Comparison of ENCODE assay signal across 9 cellular contexts in the genomic region with DNA sequence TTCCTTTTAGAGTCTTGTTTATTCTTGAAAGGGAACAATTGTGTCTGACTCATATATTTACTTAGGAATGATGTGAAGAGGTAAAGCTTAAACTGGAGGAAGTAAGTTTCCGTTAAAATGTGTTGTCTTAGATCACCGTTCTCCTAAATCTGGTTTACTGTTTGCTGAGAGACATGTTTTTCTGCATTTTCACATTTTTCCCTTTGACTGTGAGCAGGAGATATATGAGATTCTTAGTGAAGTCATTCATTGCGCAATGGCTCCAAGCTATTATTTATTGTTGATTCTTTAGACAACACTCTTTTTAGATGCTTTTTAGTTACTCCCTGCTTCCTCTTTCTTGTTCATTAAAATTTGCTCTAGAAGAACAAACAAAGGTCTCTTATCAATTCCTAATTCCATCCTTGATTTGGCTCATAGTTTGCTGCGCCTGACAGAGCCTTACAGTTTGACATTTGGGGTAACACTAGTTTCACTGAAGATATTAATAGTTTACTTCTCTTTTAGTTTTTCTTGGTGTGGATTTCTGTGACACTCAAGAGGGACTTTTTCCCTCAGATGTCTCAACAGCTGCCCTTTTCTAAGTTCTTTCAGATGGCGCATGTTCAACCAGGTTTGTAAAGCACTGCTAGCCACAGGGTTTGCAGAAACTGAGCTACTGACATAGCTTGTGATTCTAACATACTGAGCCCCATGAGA. TPM values are rescaled to one million over a fixed set of nuclear protein-coding genes. Genes with fewer than 3 reads are reported as not detected.
DNase-seq lines count a peak whose midpoint lies in the region; ATAC-seq and TF ChIP-seq lines count a peak whose summit lies in the region.
"Had no signal": no experiment of that assay in that cellular context is flagged by ENCODE, and none has a peak within 500 bp of the region (broad histone marks: within the 10 kb centered on the region; RNA-seq: fewer than 3 reads in every experiment).

No MANE protein-coding gene starts in this region.

- H3K27me3 ChIP-seq in PC-9 (ENCODE audit: insufficient read depth, low read depth), result no peaks in the 10 kb centered on the region

- no peaks in the 10 kb centered on the region for H4K20me1 ChIP-seq in PC-9 (ENCODE audit: insufficient read depth)

- no peaks in the 10 kb centered on the region for H3K36me3 ChIP-seq in PC-9 (ENCODE audit: low read depth)

- H3K79me2 ChIP-seq in PC-9 (ENCODE audit: low read depth), result no peaks in the 10 kb centered on the region

- no TSS peak for BruUV-seq in PC-9 (replicated peaks; lab: Mats Ljungman, UMichigan)

- no peak overlapping the region for H2AFZ ChIP-seq in PC-9

- intact Hi-C loops in PC-9 (cut with micrococcal nuclease; ENCODE audit: unreplicated experiment), result loop anchor here (1.0 to 5.0 kb wide), 3 partner anchors 21 to 73 kb away; no protein-coding TSS in a partner anchor

- POLR2A ChIA-PET in PC-9 (lab: Charles Lee; ENCODE audit: unreplicated experiment), result interaction anchor here (0.5 kb wide), 2 partner anchors 10 to 48 kb away, joined by 4 to 5 read pairs; no protein-coding TSS in a partner anchor

- H3K9me2 ChIP-seq in PC-9 (ENCODE audit: insufficient read depth), result peaks cover 8% of the 10 kb centered on the region; the same call in 1 of the 2 replicates

- CTCF ChIA-PET in PC-9 (lab: Charles Lee), result interaction anchor here (0.9 to 2.2 kb wide), 4 partner anchors 16 to 76 kb away, joined by 3 to 11 read pairs (median 3); no protein-coding TSS in a partner anchor

- no peak for TF ChIP-seq CTCF in PC-9 (conservative IDR thresholded peaks at IDR 0.05)

- peak overlapping the region; percentile 56 for H3K4me2 ChIP-seq in PC-9

- ATAC-seq in GM19025 (IDR thresholded peaks at IDR 0.05; ENCODE audit: low read depth, unreplicated experiment), result peak; percentile 59
- ATAC-seq in HG02938 (IDR thresholded peaks at IDR 0.05; ENCODE audit: unreplicated experiment), result peak; percentile 60

- H3F3A ChIP-seq in PC-9 (ENCODE audit: insufficient read depth, low read depth), result peaks cover 25% of the 10 kb centered on the region

- peak in 1 of 2 experiments; percentile 90 for DNase-seq in PC-9
- DNase-seq in pulmonary artery endothelial cell (ENCODE audit: low read depth, low spot score), result peak; percentile 27
- no peak for DNase-seq in DMS114 treated with DMSO at 0.1 percent for 48 hours (lab: John Stamatoyannopoulos, UW; ENCODE audit: unreplicated experiment)
- DNase-seq in AG08396 (ENCODE audit: low spot score), result no peak
- DNase-seq in stimulated activated CD4-positive, alpha-beta T cell treated with anti-CD3 and anti-CD28 coated beads, Interleukin-4, amount 100 ng/mL, for 1 hour, result no peak
- DNase-seq in retina, result no peak

- no peak overlapping the region for H3K4me3 ChIP-seq in PC-9

- peaks cover 11% of the 10 kb centered on the region for H3K9me3 ChIP-seq in PC-9 (ENCODE audit: insufficient read depth, low read depth)

- peak overlapping the region; percentile 69 for H3K27ac ChIP-seq in PC-9

- peaks cover 25% of the 10 kb centered on the region for H3K4me1 ChIP-seq in PC-9 (replicated peaks; ENCODE audit: insufficient read depth)

RNA-seq across cellular contexts. Expression of gene CLECL1, which starts 11.4 kb away (rescaled TPM):
- not detected in 2 replicates for total RNA-seq in PC-9 (2021)
- not detected in 2 replicates for total RNA-seq in pulmonary artery endothelial cell
- total RNA-seq: NCI-H460 had no signal

RNA-seq across cellular contexts. Expression of gene CD69, which starts 39.2 kb away (rescaled TPM):
- total RNA-seq in PC-9 (2021), result not detected in 2 replicates
- 0.14 and 0.20 TPM in 2 replicates for total RNA-seq in pulmonary artery endothelial cell
- total RNA-seq: NCI-H460 had no signal

RNA-seq across cellular contexts. Expression of gene CLEC2D, which starts 52.0 kb away (rescaled TPM):
- total RNA-seq in PC-9 (2021) (32.6 and 37.8 TPM in 2 replicates), pulmonary artery endothelial cell (0.42 and 0.79 TPM in 2 replicates)

Comparison
In these comparisons a context has a peak if more than half of its experiments do, and no peak if none do; other contexts are left out.
1. RNA of gene CLEC2D, which starts 52.0 kb away (total RNA-seq): 32.6 to 37.8 TPM in PC-9; 0.42 to 0.79 TPM in pulmonary artery endothelial cell; every median in the first group is over 10 times any median in the second.